9 cellular contexts compared by ENCODE assay signal in the genomic region with DNA sequence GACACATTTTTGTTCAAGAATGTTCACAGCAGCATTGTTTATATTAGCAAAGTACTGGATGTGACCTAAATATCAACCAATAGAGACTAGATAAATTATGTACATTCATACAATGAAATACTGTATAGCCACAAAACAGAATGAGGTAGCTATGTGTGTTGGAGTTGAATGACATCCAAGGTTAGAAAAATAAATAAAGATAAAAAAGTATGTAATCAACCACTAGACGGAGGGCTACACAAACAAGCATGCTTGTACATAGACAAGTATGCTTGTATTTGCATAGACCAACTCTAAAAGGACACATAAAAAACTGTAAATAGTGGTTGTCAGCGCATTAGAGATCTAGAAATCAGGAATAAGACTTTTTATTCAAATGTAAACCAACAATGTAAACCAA. TPM values are rescaled to one million over a fixed set of nuclear protein-coding genes. Genes with fewer than 3 reads are reported as not detected.
DNase-seq lines count a peak whose midpoint lies in the region; ATAC-seq and TF ChIP-seq lines count a peak whose summit lies in the region.
"Had no signal": no experiment of that assay in that cellular context is flagged by ENCODE, and none has a peak within 500 bp of the region (broad histone marks: within the 10 kb centered on the region; RNA-seq: fewer than 3 reads in every experiment).

No MANE protein-coding gene starts in this region.

- H3K27me3 ChIP-seq in GM06990 (replicated peaks; ENCODE audit: control insufficient read depth, insufficient read depth, low read length) (no peaks in the 10 kb centered on the region), PC-3 (ENCODE audit: low read length) (no peaks in the 10 kb centered on the region)

- peaks cover 14% of the 10 kb centered on the region for H3K27me3 Mint-ChIP-seq in endothelial cell (ENCODE audit: unreplicated experiment)

- peak overlapping the region; percentile 70 for H3K27ac Mint-ChIP-seq in endothelial cell (ENCODE audit: unreplicated experiment)

- H3K36me3 Mint-ChIP-seq in endothelial cell (ENCODE audit: low read depth, unreplicated experiment): peaks cover 44% of the 10 kb centered on the region

- H3K79me2 ChIP-seq in PC-3 (ENCODE audit: low read length): peaks cover 79% of the 10 kb centered on the region

- H4K20me1 ChIP-seq in PC-3 (ENCODE audit: low read length): peaks cover 52% of the 10 kb centered on the region

- no peak overlapping the region for H2AFZ ChIP-seq in PC-3 (ENCODE audit: low read length)

- peak overlapping the region; percentile 93; the same call in 1 of the 2 replicates for H3K9ac ChIP-seq in PC-3 (ENCODE audit: low read length)

- H3K9me3 ChIP-seq in PC-3 (ENCODE audit: low read length): peaks cover 6% of the 10 kb centered on the region; the same call in 1 of the 2 replicates

- no TSS peak for BruUV-seq in PC-3 (replicated peaks; lab: Mats Ljungman, UMichigan)

- peak overlapping the region; percentile 98 for H3K4me3 Mint-ChIP-seq in endothelial cell (ENCODE audit: unreplicated experiment)

- intact Hi-C loops in PC-3 (cut with micrococcal nuclease): loop anchor here (2.0 to 5.0 kb wide), 2 partner anchors 113 to 164 kb away; no protein-coding TSS in a partner anchor

- POLR2A ChIA-PET in PC-3 (lab: Charles Lee; ENCODE audit: unreplicated experiment): no interaction called here

- CTCF ChIA-PET in PC-3 (lab: Charles Lee): interaction anchor here (1.1 kb wide), 1 partner anchor 33 kb away, joined by 4 read pairs; no protein-coding TSS in a partner anchor

- H3K4me3 ChIP-seq in GM06990 (replicated peaks; ENCODE audit: low read depth, low read length) (peak overlapping the region; percentile 95), PC-3 (ENCODE audit: low read length) (peak overlapping the region; percentile 79)

- H3K4me2 ChIP-seq in PC-3 (ENCODE audit: low read length): peak overlapping the region; percentile 94

- no peak overlapping the region for H3K27ac ChIP-seq in PC-3 (ENCODE audit: low read length)

- TF ChIP-seq CTCF in GM06990 (IDR thresholded peaks at IDR 0.05; ENCODE audit: insufficient read depth, low read length, poor library complexity, severe bottlenecking): no peak
- no peak for TF ChIP-seq CTCF in PC-3 (conservative IDR thresholded peaks at IDR 0.05; ENCODE audit: low read depth, low read length)
- no peak for TF ChIP-seq CTCF in endothelial cell (IDR thresholded peaks at IDR 0.05; ENCODE audit: unreplicated experiment)
- no peak for TF ChIP-seq CTCF in GM10266 (IDR thresholded peaks at IDR 0.05; ENCODE audit: control insufficient read depth, insufficient read depth, low read depth, missing control alignments)

- peaks cover 51% of the 10 kb centered on the region for H3K4me1 Mint-ChIP-seq in endothelial cell (ENCODE audit: unreplicated experiment)

- H3F3A ChIP-seq in PC-3 (ENCODE audit: low read length, unreplicated experiment): no peaks in the 10 kb centered on the region

- H3K9me2 ChIP-seq in PC-3 (replicated peaks; ENCODE audit: low read length): no peaks in the 10 kb centered on the region

- H3K4me1 ChIP-seq in PC-3 (ENCODE audit: insufficient read depth, low read length): peaks cover 17% of the 10 kb centered on the region; the same call in 1 of the 2 replicates

- peaks cover 6% of the 10 kb centered on the region for H3K9me3 Mint-ChIP-seq in endothelial cell (ENCODE audit: unreplicated experiment)

- DNase-seq in GM06990 (ENCODE audit: extremely low read depth, insufficient read length) (no peak), PC-3 (peak; percentile 29), endothelial cell (ENCODE audit: low spot score) (no peak), pons (ENCODE audit: low spot score) (peak; percentile 31), GM10266 (ENCODE audit: extremely low spot score) (no peak), anterior cingulate cortex (lab: John Stamatoyannopoulos, UW) (no peak)
- DNase-seq: activated CD8-positive, alpha-beta memory T cell treated with anti-CD3 and anti-CD28 coated beads, Interleukin-2, amount 50 U/mL, for 48 hours had no signal

- ATAC-seq in PC-3 (peak; percentile 1; the same call in 1 of the 2 replicates), HG03521 (IDR thresholded peaks at IDR 0.05; ENCODE audit: unreplicated experiment) (no peak), HG03469 (IDR thresholded peaks at IDR 0.05; ENCODE audit: unreplicated experiment) (no peak)

- H3K36me3 ChIP-seq in GM06990 (ENCODE audit: control insufficient read depth, insufficient read depth, low read length) (peaks cover 4% of the 10 kb centered on the region), PC-3 (ENCODE audit: low read depth, low read length) (peaks cover 58% of the 10 kb centered on the region)

RNA-seq across cellular contexts. Expression of a gene that starts 3.0 kb away (rescaled TPM):
- total RNA-seq in PC-3 (2014; rRNA removed) (8.4 and 9.1 TPM in 2 replicates), endothelial cell (ENCODE audit: unreplicated experiment) (16.8 TPM)

Comparison
In these comparisons a context has a peak if more than half of its experiments do, and no peak if none do; other contexts are left out.
1. DNase-seq: peak in PC-3 (single experiment) and pons (single experiment); none in GM06990 (single experiment), endothelial cell (single experiment), GM10266 (single experiment) and anterior cingulate cortex (0 of 58).